ENCODE assay signal across 8 cellular contexts in the genomic region with DNA sequence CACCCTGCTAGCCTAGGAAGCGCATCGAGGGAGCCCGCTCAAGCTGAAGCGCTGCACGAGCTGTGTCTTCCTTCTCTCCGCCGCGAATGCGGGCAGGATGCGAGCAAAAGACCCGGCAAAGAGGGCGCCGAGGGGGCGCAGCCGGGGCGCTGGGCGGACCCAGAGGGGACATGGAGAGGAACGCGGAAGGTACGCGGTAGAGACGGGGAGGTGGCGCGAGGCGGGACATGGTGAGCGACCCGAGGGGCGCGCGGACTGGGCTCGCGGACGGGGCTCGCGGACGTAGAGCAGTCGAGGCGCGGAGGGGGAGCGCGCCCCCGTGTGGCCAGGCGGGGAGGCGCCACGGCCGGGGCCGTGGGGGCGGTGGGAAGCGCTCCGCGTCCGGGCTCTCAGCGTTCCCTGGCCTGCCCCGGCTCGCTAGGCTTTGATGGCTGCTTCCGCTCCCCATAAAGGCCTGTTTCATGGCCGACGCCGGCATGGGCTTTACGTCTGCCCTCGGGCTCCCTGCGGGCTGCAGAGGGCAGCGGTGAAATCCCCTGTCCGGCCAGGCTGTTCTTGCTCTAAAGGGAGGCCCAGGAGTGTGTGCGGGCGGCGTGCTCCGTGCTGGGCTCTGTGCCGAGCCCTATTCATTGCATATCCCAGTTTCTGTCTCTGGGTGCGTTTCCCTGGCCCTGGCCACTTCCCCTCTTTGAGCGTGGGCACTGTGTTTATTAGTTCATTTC. TPM values are rescaled to one million over a fixed set of nuclear protein-coding genes. Genes with fewer than 3 reads are reported as not detected.
A peak's percentile ranks its signal among the peaks of the same experiment; 100 is the strongest.
DNase-seq lines count a peak whose midpoint lies in the region; ATAC-seq and TF ChIP-seq lines count a peak whose summit lies in the region.

No MANE protein-coding gene starts in this region.

- ATAC-seq in right cardiac atrium (peak; percentile 89 to 93), HG03108 (IDR thresholded peaks at IDR 0.05; ENCODE audit: unreplicated experiment) (no peak)

- H3K27me3 ChIP-seq in HUES48 (ENCODE audit: control insufficient read depth, insufficient read depth, low read length) (peaks cover 69% of the 10 kb centered on the region), right cardiac atrium (ENCODE audit: control insufficient read depth, insufficient read depth) (no peaks in the 10 kb centered on the region)

- H3K36me3 Mint-ChIP-seq in Calu3 (ENCODE audit: insufficient read depth, unreplicated experiment): no peaks in the 10 kb centered on the region

- no peaks in the 10 kb centered on the region for H3K4me1 Mint-ChIP-seq in Calu3 (ENCODE audit: low read depth, unreplicated experiment)

- BruUV-seq in Calu3 (replicated peaks; lab: Mats Ljungman, UMichigan): no TSS peak

- H3K4me3 Mint-ChIP-seq in Calu3 (ENCODE audit: low read depth, unreplicated experiment): peak overlapping the region; percentile 77

- intact Hi-C loops in Calu3 (cut with micrococcal nuclease; ENCODE audit: unreplicated experiment): no loop called here
- intact Hi-C loops in right cardiac atrium (cut with DNase I): no loop called here
- intact Hi-C loops in posterior vena cava (cut with DNase I): no loop called here

- WGBS in right cardiac atrium: under 1% methylated on average over 70 of the region's 71 CpGs
- WGBS in urinary bladder: under 1% methylated on average over 71 of the region's 71 CpGs

- DNase-seq in Calu3 (peak; percentile 68), SKM-1 treated with dmso at 0.1 percent for 144 hours (lab: John Stamatoyannopoulos, UW; ENCODE audit: unreplicated experiment) (peak; percentile 31), amygdala (lab: John Stamatoyannopoulos, UW) (peak in 45 of 56 donors; percentile 35 to 87 (median 76)), right cardiac atrium (peak; percentile 73 to 91 (median 83)), posterior vena cava (ENCODE audit: low spot score) (peak; percentile 90)

- H3K9me3 ChIP-seq in HUES48 (ENCODE audit: control insufficient read depth, insufficient read depth, low read length) (no peaks in the 10 kb centered on the region), right cardiac atrium (ENCODE audit: control insufficient read depth, low read length) (no peaks in the 10 kb centered on the region)

- H3K27ac Mint-ChIP-seq in Calu3 (ENCODE audit: unreplicated experiment): no peak overlapping the region

- H3K4me3 ChIP-seq in HUES48 (ENCODE audit: low read depth, low read length): peak overlapping the region; percentile 62
- peak overlapping the region; percentile 23 for H3K4me3 ChIP-seq in right cardiac atrium (ENCODE audit: low read length)
- peak overlapping the region; percentile 36 for H3K4me3 ChIP-seq in urinary bladder (ENCODE audit: low read depth, low read length)

- H3K9ac ChIP-seq in HUES48 (ENCODE audit: low read depth, low read length): no peak overlapping the region; the same call in 1 of the 2 replicates

- no peaks in the 10 kb centered on the region for H3K9me3 Mint-ChIP-seq in Calu3 (ENCODE audit: low read depth, unreplicated experiment)

- H3K27ac ChIP-seq in HUES48 (ENCODE audit: low read depth, low read length): no peak overlapping the region
- H3K27ac ChIP-seq in right cardiac atrium (ENCODE audit: low read length): no peak overlapping the region
- peak overlapping the region; percentile 19 for H3K27ac ChIP-seq in urinary bladder (ENCODE audit: low read depth)

- peaks cover 79% of the 10 kb centered on the region for H3K27me3 Mint-ChIP-seq in Calu3 (ENCODE audit: unreplicated experiment)

- TF ChIP-seq CTCF in Calu3 (IDR thresholded peaks at IDR 0.05; ENCODE audit: unreplicated experiment): no peak

- H3K36me3 ChIP-seq in HUES48 (ENCODE audit: control insufficient read depth, insufficient read depth, low read length): no peaks in the 10 kb centered on the region
- no peaks in the 10 kb centered on the region for H3K36me3 ChIP-seq in urinary bladder (ENCODE audit: insufficient read depth)

- H3K4me1 ChIP-seq in HUES48 (ENCODE audit: control insufficient read depth, insufficient read depth, low read length) (peaks cover 3% of the 10 kb centered on the region; the same call in 1 of the 2 replicates), right cardiac atrium (ENCODE audit: control insufficient read depth, insufficient read depth, low read length) (no peaks in the 10 kb centered on the region), urinary bladder (ENCODE audit: insufficient read depth) (no peaks in the 10 kb centered on the region)

- CTCF ChIA-PET in Calu3 (lab: Charles Lee): interaction anchor here (0.8 to 1.5 kb wide), 4 partner anchors 36 to 131 kb away, joined by 3 read pairs; no protein-coding TSS in a partner anchor

RNA-seq across cellular contexts. Expression of a gene that starts 31.2 kb away (rescaled TPM):
- 2.1 and 3.3 TPM in 2 replicates for total RNA-seq in Calu3 (2022)
- under 1 TPM in 1 of 4 donors, not detected in 3; 0.34 TPM for total RNA-seq in right cardiac atrium
- 0.16 TPM for polyA plus RNA-seq in right cardiac atrium
- 1 to 10 TPM; 8.5 to 8.7 TPM for total RNA-seq in posterior vena cava
- total RNA-seq in urinary bladder: 32.3 TPM
- polyA plus RNA-seq in urinary bladder: 37.5 TPM

RNA-seq across cellular contexts. Expression of a gene that starts 41.7 kb away (rescaled TPM):
- total RNA-seq in Calu3 (2022): 11.3 and 11.6 TPM in 2 replicates
- 10 to 100 TPM; 21.6 to 57.1 (median 44.9) TPM for total RNA-seq in right cardiac atrium
- 25.3 TPM for polyA plus RNA-seq in right cardiac atrium
- total RNA-seq in posterior vena cava: 10 to 100 TPM; 44.1 to 82.6 TPM
- 25.5 TPM for total RNA-seq in urinary bladder
- 50.2 TPM for polyA plus RNA-seq in urinary bladder

Comparison
In these comparisons a context has a peak if more than half of its experiments do, and no peak if none do; other contexts are left out.
1. DNase-seq: peak in every context shown above with its lines; median percentile 90 in posterior vena cava; 83 in right cardiac atrium; 76 in amygdala; 68 in Calu3; 31 in SKM-1 treated with dmso at 0.1 percent for 144 hours.